In genomic region chr3:152944671-152945070, GRCh38 we compare ENCODE assay signal across 23 cellular contexts.
DNase-seq lines count a peak whose midpoint lies in the region; ATAC-seq, FAIRE-seq and TF ChIP-seq lines count a peak whose summit lies in the region.
"Had no signal": no experiment of that assay in that cellular context is flagged by ENCODE, and none has a peak within 500 bp of the region (broad histone marks: within the 10 kb centered on the region; RNA-seq: fewer than 3 reads in every experiment).

No MANE protein-coding gene starts in this region.

- no peaks in the 10 kb centered on the region for H3K4me1 Mint-ChIP-seq in stimulated activated effector memory CD8-positive, alpha-beta T cell treated with anti-CD3 and anti-CD28 coated beads, Interleukin-12 subunit alpha, Interleukin-12 subunit beta, amount 100 ng/mL, for 72 hours
- H3K4me1 Mint-ChIP-seq: CD14-positive monocyte; CD8-positive, alpha-beta memory T cell had no signal

- H3K27ac ChIP-seq in GM23248 (no peak overlapping the region), RWPE2 (ENCODE audit: poor library complexity, severe bottlenecking) (peak overlapping the region; percentile 43), endothelial cell of umbilical vein (ENCODE audit: insufficient read depth, low read depth, low read length) (no peak overlapping the region)
- H3K27ac ChIP-seq: A549; BLaER1 treated with 17β-estradiol and CSF1 and Interleukin-3, amounts not matched to agents 10 nM and 100 nM had no signal

- H4K20me1 ChIP-seq in GM23248 (ENCODE audit: insufficient read depth) (no peaks in the 10 kb centered on the region), endothelial cell of umbilical vein (replicated peaks; ENCODE audit: control insufficient read depth, extremely low read depth, insufficient read depth, low read length) (no peaks in the 10 kb centered on the region)
- H4K20me1 ChIP-seq: BLaER1 treated with 17β-estradiol and CSF1 and Interleukin-3, amounts not matched to agents 10 nM and 100 nM had no signal

- no peaks in the 10 kb centered on the region for H3K36me3 ChIP-seq in GM23248 (ENCODE audit: low read depth)
- no peaks in the 10 kb centered on the region for H3K36me3 ChIP-seq in RWPE2 (ENCODE audit: low read depth)
- H3K36me3 ChIP-seq in endothelial cell of umbilical vein (ENCODE audit: control insufficient read depth in 2 of 2, extremely low read depth in 1 of 2, insufficient read depth in 2 of 2, low read length in 2 of 2): no peaks in the 10 kb centered on the region
- H3K36me3 ChIP-seq: BE2C; BLaER1 treated with 17β-estradiol and CSF1 and Interleukin-3, amounts not matched to agents 10 nM and 100 nM had no signal

- no peak overlapping the region for H3K9ac ChIP-seq in GM23248
- H3K9ac ChIP-seq in endothelial cell of umbilical vein (replicated peaks; ENCODE audit: extremely low read depth, insufficient read depth, low read length): no peak overlapping the region
- H3K9ac ChIP-seq: BLaER1 treated with 17β-estradiol and CSF1 and Interleukin-3, amounts not matched to agents 10 nM and 100 nM had no signal

- peak; percentile 67 for FAIRE-seq in endothelial cell of umbilical vein (lab: Jason Lieb, UNC)
- FAIRE-seq: GM12891, GM18507 had no signal

- TF ChIP-seq CTCF in RWPE2 (IDR thresholded peaks at IDR 0.05; ENCODE audit: poor library complexity, severe bottlenecking) (no peak), endothelial cell of umbilical vein (IDR thresholded peaks at IDR 0.05; ENCODE audit: extremely low read depth in 1 of 2, insufficient read depth in 1 of 2, low read depth in 1 of 2, low read length in 2 of 2) (no peak)

- H3K4me2 ChIP-seq in GM23248 (ENCODE audit: unreplicated experiment) (no peak overlapping the region), endothelial cell of umbilical vein (ENCODE audit: insufficient read depth, low read length) (peak overlapping the region; percentile 13)
- H3K4me2 ChIP-seq: A549; BLaER1 treated with 17β-estradiol and CSF1 and Interleukin-3, amounts not matched to agents 10 nM and 100 nM had no signal

- ATAC-seq in RWPE2 (ENCODE audit: low read depth) (no peak), GM21423 (IDR thresholded peaks at IDR 0.05; ENCODE audit: unreplicated experiment) (no peak)
- no peak for ATAC-seq in stimulated activated effector memory CD8-positive, alpha-beta T cell treated with anti-CD3 and anti-CD28 coated beads, Interleukin-12 subunit alpha, Interleukin-12 subunit beta, amount 100 ng/mL, for 72 hours
- ATAC-seq: A549 had no signal

- no peaks in the 10 kb centered on the region for H3K27me3 ChIP-seq in GM23248 (replicated peaks; ENCODE audit: insufficient read depth)
- no peaks in the 10 kb centered on the region for H3K27me3 ChIP-seq in RWPE2 (ENCODE audit: insufficient read depth, poor library complexity, severe bottlenecking)
- H3K27me3 ChIP-seq in endothelial cell of umbilical vein (ENCODE audit: control insufficient read depth in 2 of 2, insufficient read depth in 2 of 2, low read length in 2 of 2): no peaks in the 10 kb centered on the region
- H3K27me3 ChIP-seq: BE2C; BLaER1 treated with 17β-estradiol and CSF1 and Interleukin-3, amounts not matched to agents 10 nM and 100 nM had no signal

- H3K4me1 ChIP-seq in GM23248 (ENCODE audit: insufficient read depth): peaks cover 5% of the 10 kb centered on the region; the same call in 1 of the 2 replicates
- peaks cover 26% of the 10 kb centered on the region for H3K4me1 ChIP-seq in RWPE2 (ENCODE audit: insufficient read depth, poor library complexity, severe bottlenecking)
- peaks cover 17% of the 10 kb centered on the region for H3K4me1 ChIP-seq in endothelial cell of umbilical vein (ENCODE audit: control insufficient read depth, extremely low read depth, insufficient read depth, low read length)
- H3K4me1 ChIP-seq: A549; BE2C; BLaER1 treated with 17β-estradiol and CSF1 and Interleukin-3, amounts not matched to agents 10 nM and 100 nM had no signal

- H3K27ac Mint-ChIP-seq in stimulated activated effector memory CD8-positive, alpha-beta T cell treated with anti-CD3 and anti-CD28 coated beads, Interleukin-12 subunit alpha, Interleukin-12 subunit beta, amount 100 ng/mL, for 72 hours: no peak overlapping the region
- H3K27ac Mint-ChIP-seq: CD14-positive monocyte; CD4-positive, alpha-beta T cell; CD8-positive, alpha-beta memory T cell; HFFc6 had no signal

- dilution Hi-C loops in endothelial cell of umbilical vein (cut with MboI; ENCODE audit: extremely low pct_ligation_motif_present, low sequenced_read_pairs): no loop called here

- no peaks in the 10 kb centered on the region for H3K9me2 ChIP-seq in GM23248 (ENCODE audit: insufficient read depth)

- no TSS peak for BruUV-seq in endothelial cell of umbilical vein (replicated peaks; lab: Mats Ljungman, UMichigan)

- H3K36me3 Mint-ChIP-seq in stimulated activated effector memory CD8-positive, alpha-beta T cell treated with anti-CD3 and anti-CD28 coated beads, Interleukin-12 subunit alpha, Interleukin-12 subunit beta, amount 100 ng/mL, for 72 hours: no peaks in the 10 kb centered on the region
- H3K36me3 Mint-ChIP-seq: CD14-positive monocyte; CD8-positive, alpha-beta memory T cell had no signal

- H3K9me3 Mint-ChIP-seq in stimulated activated effector memory CD8-positive, alpha-beta T cell treated with anti-CD3 and anti-CD28 coated beads, Interleukin-12 subunit alpha, Interleukin-12 subunit beta, amount 100 ng/mL, for 72 hours: no peaks in the 10 kb centered on the region
- H3K9me3 Mint-ChIP-seq: CD14-positive monocyte; CD4-positive, alpha-beta T cell; CD8-positive, alpha-beta memory T cell; H9 had no signal

- DNase-seq in GM23248 (no peak), RWPE2 (ENCODE audit: low spot score) (no peak), endothelial cell of umbilical vein (ENCODE audit: low read depth, low spot score) (peak; percentile 47), midbrain (lab: John Stamatoyannopoulos, UW) (no peak), NCI-H2227 treated with DMSO at 0.1 percent for 48 hours (lab: John Stamatoyannopoulos, UW) (no peak)
- DNase-seq in stimulated activated effector memory CD8-positive, alpha-beta T cell treated with anti-CD3 and anti-CD28 coated beads, Interleukin-12 subunit alpha, Interleukin-12 subunit beta, amount 100 ng/mL, for 72 hours (ENCODE audit: low spot score in 2 of 2): no peak
- DNase-seq: 8988T; ACHN; AML-193; BE2C; CD4-positive, alpha-beta T cell; CD8-positive, alpha-beta memory T cell; DMS53; DMS79 treated with DMSO at 0.1 percent for 48 hours; GF-D8; H9; HFFc6 had no signal

- H3K79me2 ChIP-seq in GM23248 (ENCODE audit: insufficient read depth) (no peaks in the 10 kb centered on the region), endothelial cell of umbilical vein (ENCODE audit: control insufficient read depth, insufficient read depth, low read length) (no peaks in the 10 kb centered on the region)

- H2AFZ ChIP-seq in GM23248 (0 out of 2 replicates have a peak overlapping the region, but pooled peaks have one; percentile 50), endothelial cell of umbilical vein (ENCODE audit: low read depth, low read length) (no peak overlapping the region)

- H3K9me3 ChIP-seq in GM23248 (ENCODE audit: low read depth): no peaks in the 10 kb centered on the region
- no peaks in the 10 kb centered on the region for H3K9me3 ChIP-seq in RWPE2 (ENCODE audit: severe bottlenecking)
- H3K9me3 ChIP-seq in endothelial cell of umbilical vein (replicated peaks; ENCODE audit: control insufficient read depth, insufficient read depth, low read length): no peaks in the 10 kb centered on the region
- H3K9me3 ChIP-seq: A549; BE2C; BLaER1 treated with 17β-estradiol and CSF1 and Interleukin-3, amounts not matched to agents 10 nM and 100 nM had no signal

- intact Hi-C loops in endothelial cell of umbilical vein (cut with micrococcal nuclease): no loop called here

- no peak for TF ChIP-seq POLR2A in endothelial cell of umbilical vein (IDR thresholded peaks at IDR 0.05; ENCODE audit: low read depth, low read length)

- no peak overlapping the region for H3K4me3 Mint-ChIP-seq in stimulated activated effector memory CD8-positive, alpha-beta T cell treated with anti-CD3 and anti-CD28 coated beads, Interleukin-12 subunit alpha, Interleukin-12 subunit beta, amount 100 ng/mL, for 72 hours
- H3K4me3 Mint-ChIP-seq: CD14-positive monocyte; CD4-positive, alpha-beta T cell; CD8-positive, alpha-beta memory T cell; H9; HFFc6 had no signal

- H3K4me3 ChIP-seq in GM23248 (no peak overlapping the region), RWPE2 (ENCODE audit: severe bottlenecking) (no peak overlapping the region), endothelial cell of umbilical vein (replicated peaks in 1 of 3; ENCODE audit: insufficient read depth in 1 of 3, low read depth in 1 of 3, low read length in 3 of 3) (no peak overlapping the region)
- H3K4me3 ChIP-seq: A549; BLaER1 treated with 17β-estradiol and CSF1 and Interleukin-3, amounts not matched to agents 10 nM and 100 nM had no signal

- in situ Hi-C loops in GM23248 (cut with MboI): no loop called here

- H3K9me1 ChIP-seq in endothelial cell of umbilical vein (replicated peaks; ENCODE audit: control insufficient read depth, extremely low read depth, insufficient read depth, low read length): no peaks in the 10 kb centered on the region

- CTCF ChIA-PET in endothelial cell of umbilical vein (lab: Charles Lee): interaction anchor here (1.0 kb wide), 1 partner anchor 56 kb away, joined by 3 read pairs; no protein-coding TSS in a partner anchor

- no peaks in the 10 kb centered on the region for H3F3A ChIP-seq in GM23248 (ENCODE audit: insufficient read depth)

- POLR2A ChIA-PET in endothelial cell of umbilical vein (lab: Charles Lee): no interaction called here

- WGBS in GM23248 (ENCODE audit: low coverage in 1 of 2, low lambda C conversion rate in 2 of 2, missing lambda C conversion rate in 2 of 2), 2 experiments: 91 to 97% methylated on average over 1 of the region's 1 CpG

TF ChIP-seq in endothelial cell of umbilical vein, 7 proteins besides CTCF, POLR2A, EP300 and RAD21:
- peak; percentile 39 for TF ChIP-seq FOS (IDR thresholded peaks at IDR 0.05; ENCODE audit: borderline replicate concordance, insufficient read depth, low read length)
- TF ChIP-seq MYC (IDR thresholded peaks at IDR 0.05; ENCODE audit: low read depth, low read length): no peak
- peak; percentile 6 for TF ChIP-seq JUN (IDR thresholded peaks at IDR 0.05; ENCODE audit: borderline replicate concordance, insufficient read depth, insufficient read length, low read depth)
- no peak for TF ChIP-seq EZH2 (IDR thresholded peaks at IDR 0.05; ENCODE audit: borderline replicate concordance, low read depth, low read length, severe bottlenecking)
- no peak for TF ChIP-seq GATA2 (IDR thresholded peaks at IDR 0.05; ENCODE audit: insufficient read depth, insufficient read length, low read depth, low read length)
